Comparison of ENCODE assay signal across 8 cellular contexts in genomic region chr15:101167791-101168462, GRCh38.
DNase-seq lines count a peak whose midpoint lies in the region.

No MANE protein-coding gene starts in this region.

- DNase-seq in GDM1 (lab: John Stamatoyannopoulos, UW) (peak; percentile 68), HT1080 (ENCODE audit: low read depth) (peak; percentile 99), RKO (ENCODE audit: low spot score) (no peak), GM19240 (ENCODE audit: insufficient read length, low spot score) (no peak)
- peak; percentile 13 for DNase-seq in activated CD4-positive, alpha-beta T cell treated with anti-CD3 and anti-CD28 coated beads, Interleukin-2, amount 50 U/mL, for 1 hour
- peak; percentile 31 for DNase-seq in effector CD4-positive, alpha-beta T cell

- H3K4me1 ChIP-seq in mucosa of stomach (ENCODE audit: control insufficient read depth, insufficient read depth, low read length) (peaks cover 15% of the 10 kb centered on the region), stomach smooth muscle (ENCODE audit: control insufficient read depth, insufficient read depth, low read length) (peaks cover 22% of the 10 kb centered on the region)

- H3K9ac ChIP-seq in mucosa of stomach (ENCODE audit: low read length), result peak overlapping the region; percentile 56
- peak overlapping the region in 1 of 2 donors; percentile 10 for H3K9ac ChIP-seq in stomach smooth muscle (ENCODE audit: low read length in 2 of 2)

- peaks cover 5% of the 10 kb centered on the region for H3K9me3 ChIP-seq in mucosa of stomach (ENCODE audit: control insufficient read depth, low read length)
- H3K9me3 ChIP-seq in stomach smooth muscle (ENCODE audit: control insufficient read depth in 2 of 2, low read length in 2 of 2), result peaks cover 4 to 10% of the 10 kb centered on the region in 2 donors

- no peaks in the 10 kb centered on the region for H3K27me3 ChIP-seq in mucosa of stomach (ENCODE audit: control insufficient read depth, insufficient read depth, low read length)
- no peaks in the 10 kb centered on the region for H3K27me3 ChIP-seq in stomach smooth muscle (ENCODE audit: control insufficient read depth in 1 of 2, insufficient read depth in 2 of 2, low read length in 2 of 2)

- H3K4me3 ChIP-seq in mucosa of stomach (ENCODE audit: low read length) (peak overlapping the region; percentile 14), stomach smooth muscle (ENCODE audit: low read length in 2 of 2) (peak overlapping the region in 1 of 2 donors; percentile 29)

- peak overlapping the region; percentile 62 for H3K27ac ChIP-seq in stomach smooth muscle (ENCODE audit: low read length)

- no peaks in the 10 kb centered on the region for H3K36me3 ChIP-seq in mucosa of stomach (ENCODE audit: control insufficient read depth, insufficient read depth, low read length)
- no peaks in the 10 kb centered on the region for H3K36me3 ChIP-seq in stomach smooth muscle (ENCODE audit: control insufficient read depth in 2 of 2, insufficient read depth in 2 of 2, low read length in 2 of 2)

Comparison
In these comparisons a context has a peak if more than half of its experiments do, and no peak if none do; other contexts are left out.
1. DNase-seq: peak in GDM1 (single experiment), HT1080 (single experiment), activated CD4-positive, alpha-beta T cell treated with anti-CD3 and anti-CD28 coated beads, Interleukin-2, amount 50 U/mL, for 1 hour (single experiment) and effector CD4-positive, alpha-beta T cell (single experiment); none in RKO (single experiment) and GM19240 (single experiment).